17 cellular contexts compared by ENCODE assay signal in genomic region chr5:78805-79149, GRCh38. TPM values are rescaled to one million over a fixed set of nuclear protein-coding genes. Genes with fewer than 3 reads are reported as not detected.
"Had no signal": no experiment of that assay in that cellular context is flagged by ENCODE, and none has a peak within 500 bp of the region (broad histone marks: within the 10 kb centered on the region; RNA-seq: fewer than 3 reads in every experiment).

No MANE protein-coding gene starts in this region.

- H3K4me3 Mint-ChIP-seq: activated naive CD8-positive, alpha-beta T cell; dendritic cell treated with granulocyte-macrophage colony-stimulating factor and Interleukin-4, amounts not matched to agents 40 ng/mL and 50 ng/mL, for 4 days; natural killer cell treated with Interleukin-12 subunit alpha and Interleukin-12 subunit beta and Interleukin-15 and Interleukin-18, amount 100 ng/mL, for 72 hours; T-helper 17 cell had no signal

- H3K27ac ChIP-seq: foreskin keratinocyte, lower lobe of right lung, tibial artery, vagina had no signal

- H3K4me1 ChIP-seq: foreskin keratinocyte, lower lobe of right lung, tibial artery, vagina had no signal

- H3K4me1 Mint-ChIP-seq: T-helper 17 cell had no signal

- DNase-seq: activated CD4-positive, alpha-beta T cell treated with anti-CD3 and anti-CD28 coated beads, Interleukin-2, amount 50 U/mL, for 1 hour; activated CD4-positive, CD25-positive, alpha-beta regulatory T cell treated with anti-CD3 and anti-CD28 coated beads, Interleukin-2, amount 50 U/mL, for 72 hours; activated CD8-positive, alpha-beta memory T cell treated with anti-CD3 and anti-CD28 coated beads for 24 hours; effector memory CD4-positive, alpha-beta T cell; foreskin keratinocyte; hippocampal formation; left cardiac atrium; lower lobe of right lung; occipital lobe; substantia nigra; T-helper 17 cell; tibial artery had no signal

- H3K9me3 ChIP-seq: lower lobe of right lung, tibial artery, vagina had no signal

- H3K27ac Mint-ChIP-seq: activated naive CD8-positive, alpha-beta T cell; dendritic cell treated with granulocyte-macrophage colony-stimulating factor and Interleukin-4, amounts not matched to agents 40 ng/mL and 50 ng/mL, for 4 days; natural killer cell treated with Interleukin-12 subunit alpha and Interleukin-12 subunit beta and Interleukin-15 and Interleukin-18, amount 100 ng/mL, for 72 hours; T-helper 17 cell had no signal

- H3K4me3 ChIP-seq: lower lobe of right lung, tibial artery, vagina had no signal

- H3K27me3 Mint-ChIP-seq: dendritic cell treated with granulocyte-macrophage colony-stimulating factor and Interleukin-4, amounts not matched to agents 40 ng/mL and 50 ng/mL, for 4 days had no signal

- ATAC-seq: T-helper 17 cell had no signal

- H3K27me3 ChIP-seq: vagina had no signal

- FAIRE-seq: islet of Langerhans had no signal

- H3K9me3 Mint-ChIP-seq: dendritic cell treated with granulocyte-macrophage colony-stimulating factor and Interleukin-4, amounts not matched to agents 40 ng/mL and 50 ng/mL, for 4 days; natural killer cell treated with Interleukin-12 subunit alpha and Interleukin-12 subunit beta and Interleukin-15 and Interleukin-18, amount 100 ng/mL, for 72 hours had no signal

- H3K36me3 Mint-ChIP-seq: activated naive CD8-positive, alpha-beta T cell; natural killer cell treated with Interleukin-12 subunit alpha and Interleukin-12 subunit beta and Interleukin-15 and Interleukin-18, amount 100 ng/mL, for 72 hours had no signal

- H3K36me3 ChIP-seq: lower lobe of right lung, tibial artery, vagina had no signal

RNA-seq across cellular contexts. Expression of gene PLEKHG4B, which starts 13.2 kb away (rescaled TPM):
- total RNA-seq: foreskin keratinocyte; natural killer cell treated with Interleukin-12 subunit alpha and Interleukin-12 subunit beta and Interleukin-15 and Interleukin-18, amount 100 ng/mL, for 72 hours had no signal
- polyA plus RNA-seq: foreskin keratinocyte had no signal
